ENCODE assay signal across 8 cellular contexts in the genomic region with DNA sequence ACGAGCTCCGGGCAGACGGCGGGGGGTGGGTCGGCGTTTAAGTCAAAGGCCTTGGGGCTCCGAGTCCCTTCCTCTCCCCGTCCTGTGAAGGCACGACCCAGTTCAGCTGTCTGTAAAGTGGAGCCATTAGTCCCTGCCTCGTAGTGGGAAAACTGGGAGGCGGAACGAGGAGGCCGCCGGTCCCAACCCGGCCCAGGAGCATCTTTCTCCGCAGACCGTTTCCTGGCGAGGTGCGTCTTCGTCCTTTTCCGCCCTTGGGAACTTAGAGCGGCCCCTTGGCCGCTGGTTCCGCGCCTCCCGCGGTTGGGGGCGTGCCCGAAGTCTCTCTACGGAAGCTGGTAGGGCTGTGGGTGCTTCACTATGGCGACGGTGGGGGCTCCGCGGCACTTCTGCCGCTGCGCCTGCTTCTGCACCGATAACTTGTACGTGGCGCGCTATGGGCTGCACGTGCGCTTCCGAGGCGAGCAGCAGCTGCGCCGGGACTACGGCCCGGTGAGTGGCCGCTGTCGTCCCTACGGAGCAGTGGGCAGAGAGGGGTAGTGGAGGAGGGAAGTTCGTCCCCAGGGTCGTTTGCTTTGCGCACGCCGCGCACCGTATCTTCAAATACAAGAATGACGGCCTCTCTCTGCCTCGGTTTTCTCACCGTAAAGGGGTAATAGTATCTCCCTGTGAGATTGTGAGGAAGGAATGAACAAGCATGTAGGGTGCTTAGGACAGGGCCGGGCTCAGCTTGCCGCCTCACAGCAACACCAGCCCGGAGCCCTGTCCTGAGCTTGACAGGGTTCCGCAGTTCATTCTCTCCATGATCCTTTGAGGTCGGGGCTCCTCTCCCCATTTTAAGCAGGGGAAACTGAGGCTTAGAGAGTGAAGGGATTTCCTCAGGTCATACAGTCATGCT. TPM values are rescaled to one million over a fixed set of nuclear protein-coding genes. Genes with fewer than 3 reads are reported as not detected.
DNase-seq lines count a peak whose midpoint lies in the region; ATAC-seq and TF ChIP-seq lines count a peak whose summit lies in the region.

A gene (plus strand): TSS at position 353 of the 898 bp plus-strand sequence. CDS start 8 bp downstream, at position 361.

- TF ChIP-seq POLR2A in transverse colon (IDR thresholded peaks at IDR 0.05) = peak; percentile 55

- peak within 1 kb of the TSS; percentile 50 for H2AK5ac ChIP-seq in trophoblast cell (ENCODE audit: low read length)

- H3K79me1 ChIP-seq in trophoblast cell (ENCODE audit: low read length) = peaks cover 10% of the 10 kb centered on the region

- peak; percentile 67 for ATAC-seq in HG02763 (IDR thresholded peaks at IDR 0.05; ENCODE audit: unreplicated experiment)

- in situ Hi-C loops in transverse colon (cut with MboI; ENCODE audit: low pct_ligation_motif_present in 1 of 4, low pct_unique_long_range_greater_than_20kb in 1 of 4, low sequenced_read_pairs in 3 of 4) = loop anchor here in 3 of 4 donors (10.0 to 25.0 kb wide), 2 partner anchors 260 to 338 kb away; a partner anchor contains a TSS

- peak within 1 kb of the TSS; percentile 74 for H3K18ac ChIP-seq in trophoblast cell (ENCODE audit: low read length)

- peak within 1 kb of the TSS; percentile 50 for H3K4ac ChIP-seq in trophoblast cell (ENCODE audit: low read depth, low read length)

- no peak for TF ChIP-seq EP300 in transverse colon (IDR thresholded peaks at IDR 0.05; ENCODE audit: low read depth)

- H4K12ac ChIP-seq in trophoblast cell (ENCODE audit: low read depth, low read length) = peak within 1 kb of the TSS; percentile 92

- peak within 1 kb of the TSS; percentile 20 for H2BK12ac ChIP-seq in trophoblast cell (ENCODE audit: low read length)

- H3K4me3 ChIP-seq in GM12875 (ENCODE audit: low read depth, low read length) = peak within 1 kb of the TSS; percentile 91
- peak within 1 kb of the TSS; percentile 62 for H3K4me3 ChIP-seq in cardiac muscle cell
- H3K4me3 ChIP-seq in trophoblast cell (ENCODE audit: low read depth, low read length) = peak within 1 kb of the TSS; percentile 100
- peak within 1 kb of the TSS; percentile 63 to 94 (median 86) for H3K4me3 ChIP-seq in transverse colon

- peaks cover 9% of the 10 kb centered on the region for H3K79me2 ChIP-seq in trophoblast cell (ENCODE audit: control insufficient read depth, insufficient read depth, low read length, poor library complexity)

- DNase-seq in NCI-H1417 (lab: John Stamatoyannopoulos, UW) = peak; percentile 95 to 97 (median 97)
- DNase-seq in SW 1271 (lab: John Stamatoyannopoulos, UW) = peak; percentile 68 to 89
- DNase-seq in activated naive CD8-positive, alpha-beta T cell treated with anti-CD3 and anti-CD28 coated beads, Interleukin-2, amount 50 U/mL, for 16 hours (ENCODE audit: low read depth, low spot score) = peak; percentile 87
- peak; percentile 93 to 95 for DNase-seq in cardiac muscle cell (ENCODE audit: low read depth in 1 of 2, low spot score in 1 of 2)
- peak; percentile 88 to 92 for DNase-seq in trophoblast cell
- peak; percentile 93 for DNase-seq in transverse colon

- peak within 1 kb of the TSS; percentile 98 for H3K9ac ChIP-seq in trophoblast cell (ENCODE audit: low read length)

- intact Hi-C loops in transverse colon (cut with DNase I; ENCODE audit: low total_unique reads) = loop anchor here (10.0 kb wide), 1 partner anchor 260 kb away; a partner anchor contains a TSS

- peak within 1 kb of the TSS; percentile 98 for H4K8ac ChIP-seq in trophoblast cell (ENCODE audit: low read depth, low read length)

- peak within 1 kb of the TSS; percentile 95 for H2BK120ac ChIP-seq in trophoblast cell (ENCODE audit: insufficient read depth, low read length, poor library complexity)

- peaks cover 8% of the 10 kb centered on the region for H3K4me1 ChIP-seq in cardiac muscle cell (ENCODE audit: low read depth)
- H3K4me1 ChIP-seq in trophoblast cell (ENCODE audit: control insufficient read depth in 1 of 2, insufficient read depth in 2 of 2, low read length in 2 of 2) = peaks cover 18 to 20% of the 10 kb centered on the region in 2 experiments
- peaks cover 22 to 45% (median 35%) of the 10 kb centered on the region in 4 donors for H3K4me1 ChIP-seq in transverse colon

- H3K4me2 ChIP-seq in trophoblast cell (ENCODE audit: low read length) = peak within 1 kb of the TSS; percentile 94

- H3K36me3 ChIP-seq in cardiac muscle cell = no peaks in the 10 kb centered on the region
- H3K36me3 ChIP-seq in trophoblast cell (ENCODE audit: control insufficient read depth in 1 of 2, insufficient read depth in 2 of 2, low read length in 2 of 2) = peaks cover 16 to 19% of the 10 kb centered on the region in 2 experiments
- no peaks in the 10 kb centered on the region for H3K36me3 ChIP-seq in transverse colon

- H3K27ac ChIP-seq in cardiac muscle cell = peak within 1 kb of the TSS; percentile 91
- peak within 1 kb of the TSS; percentile 77 for H3K27ac ChIP-seq in trophoblast cell (ENCODE audit: low read depth, low read length)
- peak within 1 kb of the TSS; percentile 97 to 99 (median 98) for H3K27ac ChIP-seq in transverse colon

- H3K9me3 ChIP-seq in cardiac muscle cell (ENCODE audit: low read depth) = no peaks in the 10 kb centered on the region
- peaks cover 2% of the 10 kb centered on the region for H3K9me3 ChIP-seq in trophoblast cell (ENCODE audit: insufficient read depth, low read depth, low read length)
- no peaks in the 10 kb centered on the region for H3K9me3 ChIP-seq in transverse colon

- no CpG with 5 or more reads among the region's 66 CpGs for WGBS in trophoblast cell (ENCODE audit: extremely low coverage, insufficient coverage, insufficient read length)
- 1% methylated on average over 47 of the region's 66 CpGs; no CpG with 5 or more reads in 1 of the 2 donors for WGBS in transverse colon (ENCODE audit: low coverage in 1 of 2), 2 donors

- peak within 1 kb of the TSS; percentile 84 for H2BK5ac ChIP-seq in trophoblast cell (ENCODE audit: low read depth, low read length, poor library complexity)

- peak within 1 kb of the TSS; percentile 89 for H2AFZ ChIP-seq in trophoblast cell (ENCODE audit: insufficient read depth, low read length, poor library complexity)

- H3K14ac ChIP-seq in trophoblast cell (ENCODE audit: low read length) = peak within 1 kb of the TSS; percentile 88

- peak within 1 kb of the TSS; percentile 98 for H4K91ac ChIP-seq in trophoblast cell (ENCODE audit: low read depth, low read length)

- no peak within 1 kb of the TSS for H3K23ac ChIP-seq in trophoblast cell (ENCODE audit: low read length)

- TF ChIP-seq CTCF in GM12875 (IDR thresholded peaks at IDR 0.05; ENCODE audit: borderline replicate concordance, insufficient read depth, low read depth, low read length) (no peak), cardiac muscle cell (IDR thresholded peaks at IDR 0.05; ENCODE audit: low read depth, low read length) (no peak), transverse colon (IDR thresholded peaks at IDR 0.05) (peak in 1 of 5 experiments; percentile 25)

- H3K27me3 ChIP-seq in cardiac muscle cell (no peaks in the 10 kb centered on the region), trophoblast cell (ENCODE audit: insufficient read depth, low read length) (no peaks in the 10 kb centered on the region), transverse colon (no peaks in the 10 kb centered on the region)

RNA-seq across cellular contexts. Expression of the gene that starts here (rescaled TPM):
- total RNA-seq in cardiac muscle cell (39.3 and 44.4 TPM in 2 replicates), transverse colon (10 to 100 TPM; 12.0 to 36.0 (median 18.4) TPM)
- polyA plus RNA-seq in cardiac muscle cell = 22.8 and 41.8 TPM in 2 replicates
- polyA plus RNA-seq in trophoblast cell (2013) = 5.6 and 6.0 TPM in 2 replicates

Comparison
In these comparisons a context has a peak if more than half of its experiments do, and no peak if none do; other contexts are left out.
1. Peak in every context shown above with its lines: DNase-seq, ATAC-seq, H3K4me3 ChIP-seq and H3K27ac ChIP-seq.